Comparison of ENCODE assay signal across 22 cellular contexts in genomic region chr14:67425603-67426002, GRCh38. TPM values are rescaled to one million over a fixed set of nuclear protein-coding genes. Genes with fewer than 3 reads are reported as not detected.
"Had no signal": no experiment of that assay in that cellular context is flagged by ENCODE, and none has a peak within 500 bp of the region (broad histone marks: within the 10 kb centered on the region; RNA-seq: fewer than 3 reads in every experiment).

No MANE protein-coding gene starts in this region.

- H3K27ac ChIP-seq: KMS-11, RWPE1 had no signal

- FAIRE-seq: HepG2 had no signal

- DNase-seq: IMR-90, Kasumi-1, MV-4-11, NCI-H1048, NCI-H1105, NCI-H1417, NCI-H1436 treated with DMSO at 0.1 percent for 48 hours, NCI-H1694, NCI-H187 treated with DMSO at 0.1 percent for 48 hours, NCI-H2029 treated with DMSO at 0.1 percent for 48 hours, NCI-H2227 treated with DMSO at 0.1 percent for 48 hours, NCI-H526 treated with DMSO at 0.1 percent for 48 hours, NCI-H748 treated with DMSO at 0.1 percent for 48 hours, PC-3, SHP77, SK-N-SH, SW 1271 had no signal

- H3K4me2 ChIP-seq: KMS-11, SK-N-SH had no signal

- H3K9me3 ChIP-seq: SK-N-SH had no signal

- ATAC-seq: HepG2, Panc1, PC-3 had no signal

- H3K9ac ChIP-seq: KMS-11, SK-N-SH had no signal

RNA-seq across cellular contexts. Expression of gene PLEK2, which starts 13.6 kb away (rescaled TPM):
- total RNA-seq: M059J had no signal
